Comparison of ENCODE assay signal across 1 cellular context in the genomic region with DNA sequence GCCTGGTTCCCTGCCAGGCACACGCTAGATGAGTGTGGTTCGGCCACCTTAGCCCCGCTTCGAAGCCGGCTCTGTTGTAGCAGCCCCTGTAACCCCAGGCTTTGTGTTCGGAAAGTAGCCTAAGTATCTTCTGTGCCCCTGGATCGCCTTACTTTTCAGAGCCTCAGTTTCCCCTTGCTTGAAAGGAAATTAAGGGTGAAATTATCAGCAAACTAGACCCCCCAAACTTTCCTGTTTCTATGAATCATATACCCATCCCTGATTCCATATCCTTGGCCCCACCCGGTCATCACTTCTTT.
TF ChIP-seq lines count a peak whose summit lies in the region.

No MANE protein-coding gene starts in this region.

TF ChIP-seq in K562, 482 proteins besides CTCF, POLR2A, EP300 and RAD21:
- TF ChIP-seq, protein P1, sequence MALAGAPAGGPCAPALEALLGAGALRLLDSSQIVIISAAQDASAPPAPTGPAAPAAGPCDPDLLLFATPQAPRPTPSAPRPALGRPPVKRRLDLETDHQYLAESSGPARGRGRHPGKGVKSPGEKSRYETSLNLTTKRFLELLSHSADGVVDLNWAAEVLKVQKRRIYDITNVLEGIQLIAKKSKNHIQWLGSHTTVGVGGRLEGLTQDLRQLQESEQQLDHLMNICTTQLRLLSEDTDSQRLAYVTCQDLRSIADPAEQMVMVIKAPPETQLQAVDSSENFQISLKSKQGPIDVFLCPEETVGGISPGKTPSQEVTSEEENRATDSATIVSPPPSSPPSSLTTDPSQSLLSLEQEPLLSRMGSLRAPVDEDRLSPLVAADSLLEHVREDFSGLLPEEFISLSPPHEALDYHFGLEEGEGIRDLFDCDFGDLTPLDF (CRISPR knock-in tag; IDR thresholded peaks at IDR 0.05): 0 out of 2 replicates have a peak, but pooled peaks have one; percentile 4
- TF ChIP-seq HDAC1 (IDR thresholded peaks at IDR 0.05): 0 out of 4 replicates have a peak, but pooled peaks of 1 of the 2 experiments have one; percentile 8
- TF ChIP-seq, protein P2, sequence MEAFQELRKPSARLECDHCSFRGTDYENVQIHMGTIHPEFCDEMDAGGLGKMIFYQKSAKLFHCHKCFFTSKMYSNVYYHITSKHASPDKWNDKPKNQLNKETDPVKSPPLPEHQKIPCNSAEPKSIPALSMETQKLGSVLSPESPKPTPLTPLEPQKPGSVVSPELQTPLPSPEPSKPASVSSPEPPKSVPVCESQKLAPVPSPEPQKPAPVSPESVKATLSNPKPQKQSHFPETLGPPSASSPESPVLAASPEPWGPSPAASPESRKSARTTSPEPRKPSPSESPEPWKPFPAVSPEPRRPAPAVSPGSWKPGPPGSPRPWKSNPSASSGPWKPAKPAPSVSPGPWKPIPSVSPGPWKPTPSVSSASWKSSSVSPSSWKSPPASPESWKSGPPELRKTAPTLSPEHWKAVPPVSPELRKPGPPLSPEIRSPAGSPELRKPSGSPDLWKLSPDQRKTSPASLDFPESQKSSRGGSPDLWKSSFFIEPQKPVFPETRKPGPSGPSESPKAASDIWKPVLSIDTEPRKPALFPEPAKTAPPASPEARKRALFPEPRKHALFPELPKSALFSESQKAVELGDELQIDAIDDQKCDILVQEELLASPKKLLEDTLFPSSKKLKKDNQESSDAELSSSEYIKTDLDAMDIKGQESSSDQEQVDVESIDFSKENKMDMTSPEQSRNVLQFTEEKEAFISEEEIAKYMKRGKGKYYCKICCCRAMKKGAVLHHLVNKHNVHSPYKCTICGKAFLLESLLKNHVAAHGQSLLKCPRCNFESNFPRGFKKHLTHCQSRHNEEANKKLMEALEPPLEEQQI (IDR thresholded peaks at IDR 0.05): no peak
- TF ChIP-seq SMARCA4 (IDR thresholded peaks at IDR 0.05): no peak
- TF ChIP-seq EP400 (IDR thresholded peaks at IDR 0.05): peak; percentile 66; the same call in 1 of the 2 replicates
- TF ChIP-seq, protein P3, sequence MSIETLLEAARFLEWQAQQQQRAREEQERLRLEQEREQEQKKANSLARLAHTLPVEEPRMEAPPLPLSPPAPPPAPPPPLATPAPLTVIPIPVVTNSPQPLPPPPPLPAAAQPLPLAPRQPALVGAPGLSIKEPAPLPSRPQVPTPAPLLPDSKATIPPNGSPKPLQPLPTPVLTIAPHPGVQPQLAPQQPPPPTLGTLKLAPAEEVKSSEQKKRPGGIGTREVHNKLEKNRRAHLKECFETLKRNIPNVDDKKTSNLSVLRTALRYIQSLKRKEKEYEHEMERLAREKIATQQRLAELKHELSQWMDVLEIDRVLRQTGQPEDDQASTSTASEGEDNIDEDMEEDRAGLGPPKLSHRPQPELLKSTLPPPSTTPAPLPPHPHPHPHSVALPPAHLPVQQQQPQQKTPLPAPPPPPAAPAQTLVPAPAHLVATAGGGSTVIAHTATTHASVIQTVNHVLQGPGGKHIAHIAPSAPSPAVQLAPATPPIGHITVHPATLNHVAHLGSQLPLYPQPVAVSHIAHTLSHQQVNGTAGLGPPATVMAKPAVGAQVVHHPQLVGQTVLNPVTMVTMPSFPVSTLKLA (conservative IDR thresholded peaks at IDR 0.05): peak; percentile 21 to 68; a peak in 2 of 4 replicates
- no peak for TF ChIP-seq SRF (CRISPR knock-in tag; IDR thresholded peaks at IDR 0.05)
TF ChIP-seq in K562: peak in this region for 4.
